In genomic region chr19:10871711-10872550, GRCh38 we compare ENCODE assay signal across 8 cellular contexts. TPM values are rescaled to one million over a fixed set of nuclear protein-coding genes. Genes with fewer than 3 reads are reported as not detected.
A peak's percentile ranks its signal among the peaks of the same experiment; 100 is the strongest.
DNase-seq lines count a peak whose midpoint lies in the region; ATAC-seq and TF ChIP-seq lines count a peak whose summit lies in the region.

No MANE protein-coding gene starts in this region.

- peak; percentile 8 for ATAC-seq in HG02885 (IDR thresholded peaks at IDR 0.05; ENCODE audit: poor library complexity, unreplicated experiment)

- TF ChIP-seq CTCF in GM12875 (IDR thresholded peaks at IDR 0.05; ENCODE audit: borderline replicate concordance, insufficient read depth, low read depth, low read length) (0 out of 2 replicates have a peak, but pooled peaks have one; percentile 34), brain microvascular endothelial cell (IDR thresholded peaks at IDR 0.05; ENCODE audit: low read depth, low read length, missing control alignments) (peak; percentile 41), kidney epithelial cell (IDR thresholded peaks at IDR 0.05; ENCODE audit: insufficient read depth, low read length, poor library complexity, severe bottlenecking) (peak; percentile 9)

- DNase-seq in T follicular helper cell (ENCODE audit: low read depth), result peak; percentile 8
- DNase-seq in brain microvascular endothelial cell, result no peak
- DNase-seq in kidney epithelial cell (ENCODE audit: low read depth), result no peak
- DNase-seq in stimulated activated CD4-positive, alpha-beta T cell treated with anti-CD3 and anti-CD28 coated beads, Interleukin-4, amount 100 ng/mL, for 1 hour, result peak; percentile 36
- no peak for DNase-seq in SKM-1 treated with dmso at 0.1 percent for 144 hours (lab: John Stamatoyannopoulos, UW; ENCODE audit: unreplicated experiment)
- DNase-seq in RKO (ENCODE audit: low spot score), result no peak

- peak overlapping the region; percentile 56 for H3K27ac ChIP-seq in brain microvascular endothelial cell

- in situ Hi-C loops in brain microvascular endothelial cell (cut with HindIII; ENCODE audit: low pct_ligation_motif_present, low sequenced_read_pairs), result no loop called here

- H3K27me3 ChIP-seq in brain microvascular endothelial cell (replicated peaks) (no peaks in the 10 kb centered on the region), kidney epithelial cell (ENCODE audit: control insufficient read depth, insufficient read depth, low read length) (no peaks in the 10 kb centered on the region)

- H3K4me3 ChIP-seq in GM12875 (ENCODE audit: low read depth, low read length) (peak overlapping the region; percentile 58), brain microvascular endothelial cell (ENCODE audit: low read depth, low read length) (peak overlapping the region; percentile 86), kidney epithelial cell (ENCODE audit: low read depth, low read length) (peak overlapping the region; percentile 91)

- no peaks in the 10 kb centered on the region for H3K36me3 ChIP-seq in brain microvascular endothelial cell (replicated peaks)
- no peaks in the 10 kb centered on the region for H3K36me3 ChIP-seq in kidney epithelial cell (ENCODE audit: control insufficient read depth, insufficient read depth, low read length)

RNA-seq across cellular contexts. Expression of gene CARM1, which starts 0.6 kb away (rescaled TPM):
- 36.2 and 46.7 TPM in 2 replicates for total RNA-seq in kidney epithelial cell

RNA-seq across cellular contexts. Expression of gene C19orf38, which starts 23.7 kb away (rescaled TPM):
- total RNA-seq in kidney epithelial cell, result 0.33 and 0.55 TPM in 2 replicates

RNA-seq across cellular contexts. Expression of gene TMED1, which starts 35.9 kb away (rescaled TPM):
- total RNA-seq in kidney epithelial cell, result 35.0 and 37.4 TPM in 2 replicates

RNA-seq across cellular contexts. Expression of gene YIPF2, which starts 56.5 kb away (rescaled TPM):
- 61.1 and 91.7 TPM in 2 replicates for total RNA-seq in kidney epithelial cell

RNA-seq across cellular contexts. Expression of gene TIMM29, which starts 56.7 kb away (rescaled TPM):
- total RNA-seq in kidney epithelial cell, result 37.0 and 44.2 TPM in 2 replicates

Comparison
In these comparisons a context has a peak if more than half of its experiments do, and no peak if none do; other contexts are left out.
1. DNase-seq: peak in T follicular helper cell (single experiment) and stimulated activated CD4-positive, alpha-beta T cell treated with anti-CD3 and anti-CD28 coated beads, Interleukin-4, amount 100 ng/mL, for 1 hour (single experiment); none in brain microvascular endothelial cell (single experiment), kidney epithelial cell (single experiment), SKM-1 treated with dmso at 0.1 percent for 144 hours (single experiment) and RKO (single experiment).
2. Peak in every context shown above with its lines, with median percentiles within 50 percentile points of each other: H3K4me3 ChIP-seq and CTCF ChIP-seq.